Comparison of ENCODE assay signal across 1 cellular context in the genomic region with DNA sequence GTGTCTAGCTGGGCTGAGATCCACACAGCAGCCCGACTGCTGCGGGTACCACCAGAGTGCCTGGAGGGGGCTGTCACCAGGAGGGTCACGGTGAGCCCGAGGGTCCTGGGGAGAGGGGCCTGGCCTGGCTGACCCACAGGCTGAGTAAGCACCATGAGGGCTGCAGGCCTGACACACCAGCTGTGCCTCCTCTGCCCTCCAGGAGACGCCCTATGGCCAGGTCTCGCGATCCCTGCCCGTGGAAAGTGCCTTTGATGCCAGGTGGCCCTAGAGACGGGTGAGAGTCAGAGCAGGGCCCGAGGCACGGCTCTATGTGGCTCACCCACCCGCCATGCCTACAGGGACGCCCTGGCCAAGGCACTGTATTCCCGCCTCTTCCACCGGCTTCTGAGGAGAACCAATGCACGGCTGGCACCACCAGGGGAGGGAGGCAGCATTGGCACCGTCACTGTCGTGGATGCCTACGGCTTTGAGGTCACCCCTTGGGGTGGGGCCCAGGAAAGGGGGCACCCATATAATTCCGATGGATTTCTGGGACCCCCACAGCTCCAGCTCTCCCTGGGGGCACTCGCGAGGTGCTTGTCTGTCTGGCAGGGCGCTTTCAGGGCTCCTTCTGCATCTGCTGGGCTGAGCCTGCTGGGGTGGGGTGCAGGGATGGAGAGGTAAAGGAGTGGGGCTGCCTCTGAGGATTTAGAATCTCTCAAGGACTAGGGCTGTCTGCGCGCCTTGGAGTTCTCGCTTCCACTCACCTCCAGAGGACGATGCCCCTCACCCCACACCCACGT.
TF ChIP-seq lines count a peak whose summit lies in the region.

No MANE protein-coding gene starts in this region.

TF ChIP-seq in SK-N-SH treated with all-trans-retinoic acid at 6 μM for 48 hours, 23 proteins besides CTCF, POLR2A, EP300 and RAD21:
- TF ChIP-seq GLIS3 (CRISPR knock-in tag; IDR thresholded peaks at IDR 0.05) = no peak
- TF ChIP-seq OSR1 (CRISPR knock-in tag; IDR thresholded peaks at IDR 0.05) = no peak
- TF ChIP-seq ZNF70 (CRISPR knock-in tag; IDR thresholded peaks at IDR 0.05) = no peak
- no peak for TF ChIP-seq ESRRG (CRISPR knock-in tag; IDR thresholded peaks at IDR 0.05)
- TF ChIP-seq, protein P1, sequence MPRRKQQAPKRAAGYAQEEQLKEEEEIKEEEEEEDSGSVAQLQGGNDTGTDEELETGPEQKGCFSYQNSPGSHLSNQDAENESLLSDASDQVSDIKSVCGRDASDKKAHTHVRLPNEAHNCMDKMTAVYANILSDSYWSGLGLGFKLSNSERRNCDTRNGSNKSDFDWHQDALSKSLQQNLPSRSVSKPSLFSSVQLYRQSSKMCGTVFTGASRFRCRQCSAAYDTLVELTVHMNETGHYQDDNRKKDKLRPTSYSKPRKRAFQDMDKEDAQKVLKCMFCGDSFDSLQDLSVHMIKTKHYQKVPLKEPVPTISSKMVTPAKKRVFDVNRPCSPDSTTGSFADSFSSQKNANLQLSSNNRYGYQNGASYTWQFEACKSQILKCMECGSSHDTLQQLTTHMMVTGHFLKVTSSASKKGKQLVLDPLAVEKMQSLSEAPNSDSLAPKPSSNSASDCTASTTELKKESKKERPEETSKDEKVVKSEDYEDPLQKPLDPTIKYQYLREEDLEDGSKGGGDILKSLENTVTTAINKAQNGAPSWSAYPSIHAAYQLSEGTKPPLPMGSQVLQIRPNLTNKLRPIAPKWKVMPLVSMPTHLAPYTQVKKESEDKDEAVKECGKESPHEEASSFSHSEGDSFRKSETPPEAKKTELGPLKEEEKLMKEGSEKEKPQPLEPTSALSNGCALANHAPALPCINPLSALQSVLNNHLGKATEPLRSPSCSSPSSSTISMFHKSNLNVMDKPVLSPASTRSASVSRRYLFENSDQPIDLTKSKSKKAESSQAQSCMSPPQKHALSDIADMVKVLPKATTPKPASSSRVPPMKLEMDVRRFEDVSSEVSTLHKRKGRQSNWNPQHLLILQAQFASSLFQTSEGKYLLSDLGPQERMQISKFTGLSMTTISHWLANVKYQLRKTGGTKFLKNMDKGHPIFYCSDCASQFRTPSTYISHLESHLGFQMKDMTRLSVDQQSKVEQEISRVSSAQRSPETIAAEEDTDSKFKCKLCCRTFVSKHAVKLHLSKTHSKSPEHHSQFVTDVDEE (CRISPR knock-in tag; IDR thresholded peaks at IDR 0.05) = no peak
- TF ChIP-seq, protein P2, sequence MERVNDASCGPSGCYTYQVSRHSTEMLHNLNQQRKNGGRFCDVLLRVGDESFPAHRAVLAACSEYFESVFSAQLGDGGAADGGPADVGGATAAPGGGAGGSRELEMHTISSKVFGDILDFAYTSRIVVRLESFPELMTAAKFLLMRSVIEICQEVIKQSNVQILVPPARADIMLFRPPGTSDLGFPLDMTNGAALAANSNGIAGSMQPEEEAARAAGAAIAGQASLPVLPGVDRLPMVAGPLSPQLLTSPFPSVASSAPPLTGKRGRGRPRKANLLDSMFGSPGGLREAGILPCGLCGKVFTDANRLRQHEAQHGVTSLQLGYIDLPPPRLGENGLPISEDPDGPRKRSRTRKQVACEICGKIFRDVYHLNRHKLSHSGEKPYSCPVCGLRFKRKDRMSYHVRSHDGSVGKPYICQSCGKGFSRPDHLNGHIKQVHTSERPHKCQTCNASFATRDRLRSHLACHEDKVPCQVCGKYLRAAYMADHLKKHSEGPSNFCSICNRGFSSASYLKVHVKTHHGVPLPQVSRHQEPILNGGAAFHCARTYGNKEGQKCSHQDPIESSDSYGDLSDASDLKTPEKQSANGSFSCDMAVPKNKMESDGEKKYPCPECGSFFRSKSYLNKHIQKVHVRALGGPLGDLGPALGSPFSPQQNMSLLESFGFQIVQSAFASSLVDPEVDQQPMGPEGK (CRISPR knock-in tag; IDR thresholded peaks at IDR 0.05; ENCODE audit: borderline replicate concordance) = no peak
- no peak for TF ChIP-seq RARB (CRISPR knock-in tag; IDR thresholded peaks at IDR 0.05)
- no peak for TF ChIP-seq BACH2 (CRISPR knock-in tag; IDR thresholded peaks at IDR 0.05; ENCODE audit: borderline replicate concordance)
- TF ChIP-seq ZC3H10 (CRISPR knock-in tag; IDR thresholded peaks at IDR 0.05) = no peak
- TF ChIP-seq, protein P3, sequence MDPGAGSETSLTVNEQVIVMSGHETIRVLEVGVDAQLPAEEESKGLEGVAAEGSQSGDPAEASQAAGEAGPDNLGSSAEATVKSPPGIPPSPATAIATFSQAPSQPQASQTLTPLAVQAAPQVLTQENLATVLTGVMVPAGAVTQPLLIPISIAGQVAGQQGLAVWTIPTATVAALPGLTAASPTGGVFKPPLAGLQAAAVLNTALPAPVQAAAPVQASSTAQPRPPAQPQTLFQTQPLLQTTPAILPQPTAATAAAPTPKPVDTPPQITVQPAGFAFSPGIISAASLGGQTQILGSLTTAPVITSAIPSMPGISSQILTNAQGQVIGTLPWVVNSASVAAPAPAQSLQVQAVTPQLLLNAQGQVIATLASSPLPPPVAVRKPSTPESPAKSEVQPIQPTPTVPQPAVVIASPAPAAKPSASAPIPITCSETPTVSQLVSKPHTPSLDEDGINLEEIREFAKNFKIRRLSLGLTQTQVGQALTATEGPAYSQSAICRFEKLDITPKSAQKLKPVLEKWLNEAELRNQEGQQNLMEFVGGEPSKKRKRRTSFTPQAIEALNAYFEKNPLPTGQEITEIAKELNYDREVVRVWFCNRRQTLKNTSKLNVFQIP (CRISPR knock-in tag; IDR thresholded peaks at IDR 0.05; ENCODE audit: borderline replicate concordance, low read depth) = no peak
TF ChIP-seq in SK-N-SH treated with all-trans-retinoic acid at 6 μM for 48 hours: peak in this region for 0.
